Comparison of ENCODE assay signal across 20 cellular contexts in genomic region chr2:120480346-120480902, GRCh38.
"Had no signal": no experiment of that assay in that cellular context is flagged by ENCODE, and none has a peak within 500 bp of the region (broad histone marks: within the 10 kb centered on the region; RNA-seq: fewer than 3 reads in every experiment).

No MANE protein-coding gene starts in this region.

- H3K4me1 Mint-ChIP-seq: naive B cell; stimulated activated memory B cell treated with anti-CD40 and anti-IgM and Interleukin-4, amounts not matched to agents 10 μg/mL and 1 μg/mL and 100 μg/mL, for 72 hours had no signal

- H3K27ac ChIP-seq: brain microvascular endothelial cell, coronary artery, left lung, neural progenitor cell, testis, WERI-Rb-1 had no signal

- H3K9me3 ChIP-seq: left lung, mucosa of descending colon, testis had no signal

- H3K4me3 Mint-ChIP-seq: activated CD4-positive, alpha-beta memory T cell treated with anti-CD3 and anti-CD28 coated beads for 36 hours; activated T-helper 1 cell treated with anti-CD3 and anti-CD28 coated beads, Interleukin-12 subunit alpha, Interleukin-12 subunit beta, Interleukin-2, Interleukin-4 antibody, amounts not matched to agents 30 ng/mL and 10 ng/mL and 1 ng/mL, durations not matched to agents 14 hours and 24 hours and 36 hours; memory B cell; naive B cell; neural progenitor cell; stimulated activated memory B cell treated with anti-CD40 and anti-IgM and Interleukin-4, amounts not matched to agents 10 μg/mL and 1 μg/mL and 100 μg/mL, for 72 hours; type B pancreatic cell had no signal

- H3K27ac Mint-ChIP-seq: activated CD4-positive, alpha-beta memory T cell treated with anti-CD3 and anti-CD28 coated beads for 36 hours; activated T-helper 1 cell treated with anti-CD3 and anti-CD28 coated beads, Interleukin-12 subunit alpha, Interleukin-12 subunit beta, Interleukin-2, Interleukin-4 antibody, amounts not matched to agents 30 ng/mL and 10 ng/mL and 1 ng/mL, durations not matched to agents 14 hours and 24 hours and 36 hours; memory B cell; naive B cell; neural progenitor cell; stimulated activated memory B cell treated with anti-CD40 and anti-IgM and Interleukin-4, amounts not matched to agents 10 μg/mL and 1 μg/mL and 100 μg/mL, for 72 hours; type B pancreatic cell had no signal

- H3K36me3 ChIP-seq: brain microvascular endothelial cell, left lung, neural progenitor cell, WERI-Rb-1 had no signal

- H3K9me3 Mint-ChIP-seq: activated CD4-positive, alpha-beta memory T cell treated with anti-CD3 and anti-CD28 coated beads for 36 hours; activated T-helper 1 cell treated with anti-CD3 and anti-CD28 coated beads, Interleukin-12 subunit alpha, Interleukin-12 subunit beta, Interleukin-2, Interleukin-4 antibody, amounts not matched to agents 30 ng/mL and 10 ng/mL and 1 ng/mL, durations not matched to agents 14 hours and 24 hours and 36 hours; neural progenitor cell; type B pancreatic cell had no signal

- H3K4me1 ChIP-seq: left lung, neural progenitor cell, testis had no signal

- H3K36me3 Mint-ChIP-seq: activated CD4-positive, alpha-beta memory T cell treated with anti-CD3 and anti-CD28 coated beads for 36 hours; memory B cell; naive B cell; neural progenitor cell; stimulated activated memory B cell treated with anti-CD40 and anti-IgM and Interleukin-4, amounts not matched to agents 10 μg/mL and 1 μg/mL and 100 μg/mL, for 72 hours; type B pancreatic cell had no signal

- H3K4me3 ChIP-seq: coronary artery, left lung, mucosa of descending colon, neural progenitor cell, testis had no signal

- DNase-seq: activated CD4-positive, alpha-beta memory T cell treated with anti-CD3 and anti-CD28 coated beads for 36 hours; activated naive CD4-positive, alpha-beta T cell treated with Interleukin-2 at 50 U/mL for 16 hours; activated T-cell treated with anti-CD3 and anti-CD28 coated beads for 4 hours; anterior cingulate cortex; brain microvascular endothelial cell; foreskin melanocyte; left lung; naive B cell; stimulated activated CD4-positive, alpha-beta T cell treated with anti-CD3 and anti-CD28 coated beads, Interleukin-4, amount 100 ng/mL, for 4 hours; SW 1271; T-helper 2 cell; testis had no signal

- H3K27me3 ChIP-seq: brain microvascular endothelial cell, left lung, testis had no signal
